ENCODE assay signal across 7 cellular contexts in genomic region chr12:51963477-51963876, GRCh38. TPM values are rescaled to one million over a fixed set of nuclear protein-coding genes. Genes with fewer than 3 reads are reported as not detected.
"Had no signal": no experiment of that assay in that cellular context is flagged by ENCODE, and none has a peak within 500 bp of the region (broad histone marks: within the 10 kb centered on the region; RNA-seq: fewer than 3 reads in every experiment).

No MANE protein-coding gene starts in this region.

- H3K4me2 ChIP-seq: GM23338 had no signal

- H3K9me3 Mint-ChIP-seq: GM23338, IgD-negative memory B cell had no signal

- H3K4me3 ChIP-seq: GM23338 had no signal

- ATAC-seq: GM23338, HepG2 had no signal

- H3K27ac Mint-ChIP-seq: GM23338, HFFc6, IgD-negative memory B cell had no signal

- H3K27ac ChIP-seq: HL-60 had no signal

- H3K4me3 Mint-ChIP-seq: GM23338, H9, HFFc6, IgD-negative memory B cell had no signal

- DNase-seq: H9, HCEC 1CT, HFFc6 had no signal

- H2AFZ ChIP-seq: GM23338 had no signal

RNA-seq across cellular contexts. Expression of gene ACVRL1, which starts 56.2 kb away (rescaled TPM):
- total RNA-seq: H9, HepG2 had no signal
- polyA plus RNA-seq: GM23338, HepG2, IgD-negative memory B cell had no signal
